ENCODE assay signal across 17 cellular contexts in genomic region chr7:116218747-116219146, GRCh38. TPM values are rescaled to one million over a fixed set of nuclear protein-coding genes. Genes with fewer than 3 reads are reported as not detected.
DNase-seq lines count a peak whose midpoint lies in the region; ATAC-seq and TF ChIP-seq lines count a peak whose summit lies in the region.
"Had no signal": no experiment of that assay in that cellular context is flagged by ENCODE, and none has a peak within 500 bp of the region (broad histone marks: within the 10 kb centered on the region; RNA-seq: fewer than 3 reads in every experiment).

No MANE protein-coding gene starts in this region.

- H3K4me1 ChIP-seq in CD8-positive, alpha-beta memory T cell (ENCODE audit: insufficient read depth, low read length): peaks cover 95% of the 10 kb centered on the region
- H3K4me1 ChIP-seq in RWPE2 (ENCODE audit: insufficient read depth, poor library complexity, severe bottlenecking): peaks cover 67% of the 10 kb centered on the region
- H3K4me1 ChIP-seq: BE2C had no signal

- no peaks in the 10 kb centered on the region for H3K27me3 Mint-ChIP-seq in CD8-positive, alpha-beta memory T cell
- H3K27me3 Mint-ChIP-seq in chondrocyte (ENCODE audit: low read depth) (no peaks in the 10 kb centered on the region), osteocyte (ENCODE audit: unreplicated experiment) (no peaks in the 10 kb centered on the region)

- no peak for ATAC-seq in RWPE2 (ENCODE audit: low read depth)
- ATAC-seq: sciatic nerve had no signal

- POLR2A ChIA-PET in CD8-positive, alpha-beta memory T cell (lab: Charles Lee): interaction anchor here (1.2 kb wide), 1 partner anchor 8 kb away, joined by 6 read pairs; the partner anchor contains the start of gene TES

- H3K9me3 Mint-ChIP-seq in CD8-positive, alpha-beta memory T cell: no peaks in the 10 kb centered on the region
- H3K9me3 Mint-ChIP-seq in chondrocyte (ENCODE audit: low read depth) (no peaks in the 10 kb centered on the region), osteocyte (ENCODE audit: unreplicated experiment) (no peaks in the 10 kb centered on the region)
- H3K9me3 Mint-ChIP-seq: activated T-helper 2 cell treated with anti-CD3 and anti-CD28 coated beads, Interferon-gamma antibody, Interleukin-2, Interleukin-4, amounts not matched to agents 10 μg/mL and 5 μg/mL and 100 μg/mL, durations not matched to agents 14 hours and 24 hours and 36 hours had no signal

- peaks cover 5 to 12% (median 6%) of the 10 kb centered on the region in 3 donors for H3K36me3 Mint-ChIP-seq in CD8-positive, alpha-beta memory T cell
- no peaks in the 10 kb centered on the region for H3K36me3 Mint-ChIP-seq in chondrocyte (ENCODE audit: low read depth)
- peaks cover 5% of the 10 kb centered on the region for H3K36me3 Mint-ChIP-seq in osteocyte (ENCODE audit: unreplicated experiment)

- peak overlapping the region in 6 of 8 donors; percentile 17 to 81 (median 44) for H3K27ac Mint-ChIP-seq in CD8-positive, alpha-beta memory T cell
- H3K27ac Mint-ChIP-seq in chondrocyte (ENCODE audit: unreplicated experiment) (peak overlapping the region; percentile 82), osteocyte (ENCODE audit: unreplicated experiment) (peak overlapping the region; percentile 91)
- H3K27ac Mint-ChIP-seq: activated T-helper 2 cell treated with anti-CD3 and anti-CD28 coated beads, Interferon-gamma antibody, Interleukin-2, Interleukin-4, amounts not matched to agents 10 μg/mL and 5 μg/mL and 100 μg/mL, durations not matched to agents 14 hours and 24 hours and 36 hours had no signal

- H3K36me3 ChIP-seq in CD8-positive, alpha-beta memory T cell (ENCODE audit: insufficient read depth, low read length): no peaks in the 10 kb centered on the region
- peaks cover 36% of the 10 kb centered on the region for H3K36me3 ChIP-seq in RWPE2 (ENCODE audit: low read depth)
- H3K36me3 ChIP-seq: BE2C, SJSA1, thyroid gland had no signal

- no peak for DNase-seq in CD8-positive, alpha-beta memory T cell
- DNase-seq in RWPE2 (ENCODE audit: low spot score) (no peak), chondrocyte (ENCODE audit: low spot score) (no peak), osteocyte (ENCODE audit: extremely low spot score, unreplicated experiment) (no peak), activated gamma-delta T cell (lab: John Stamatoyannopoulos, UW) (no peak), DMS 273 treated with DMSO at 0.1 percent for 48 hours (lab: John Stamatoyannopoulos, UW) (no peak)
- DNase-seq in activated CD8-positive, alpha-beta memory T cell treated with anti-CD3 and anti-CD28 coated beads, Interleukin-2, amount 50 U/mL, for 4 hours: no peak
- no peak for DNase-seq in activated CD4-positive, alpha-beta T cell treated with anti-CD3 and anti-CD28 coated beads, Interleukin-2, amount 50 U/mL, for 1 hour
- DNase-seq: BE2C, kidney, mesendoderm, NCI-H187, NCI-H446, thyroid gland had no signal

- H3K9me3 ChIP-seq in CD8-positive, alpha-beta memory T cell (ENCODE audit: low read length): no peaks in the 10 kb centered on the region
- no peaks in the 10 kb centered on the region for H3K9me3 ChIP-seq in RWPE2 (ENCODE audit: severe bottlenecking)
- H3K9me3 ChIP-seq: BE2C, SJSA1, thyroid gland had no signal

- peaks cover 91 to 98% (median 95%) of the 10 kb centered on the region in 3 donors for H3K4me1 Mint-ChIP-seq in CD8-positive, alpha-beta memory T cell
- H3K4me1 Mint-ChIP-seq in chondrocyte (ENCODE audit: low read depth) (peaks cover 88% of the 10 kb centered on the region), osteocyte (ENCODE audit: unreplicated experiment) (peaks cover 84% of the 10 kb centered on the region)

- H3K4me3 Mint-ChIP-seq in CD8-positive, alpha-beta memory T cell: peak overlapping the region in 6 of 7 donors; percentile 19 to 88 (median 56)
- H3K4me3 Mint-ChIP-seq in chondrocyte (ENCODE audit: unreplicated experiment) (no peak overlapping the region), osteocyte (ENCODE audit: unreplicated experiment) (no peak overlapping the region)

- no peak overlapping the region for H3K4me3 ChIP-seq in CD8-positive, alpha-beta memory T cell (ENCODE audit: low read length)
- H3K4me3 ChIP-seq in RWPE2 (ENCODE audit: severe bottlenecking): no peak overlapping the region
- H3K4me3 ChIP-seq: SJSA1, thyroid gland had no signal

- no peaks in the 10 kb centered on the region for H3K27me3 ChIP-seq in CD8-positive, alpha-beta memory T cell (ENCODE audit: insufficient read depth, low read length, poor library complexity, severe bottlenecking)
- no peaks in the 10 kb centered on the region for H3K27me3 ChIP-seq in RWPE2 (ENCODE audit: insufficient read depth, poor library complexity, severe bottlenecking)
- H3K27me3 ChIP-seq: BE2C, SJSA1, thyroid gland had no signal

- no peak for TF ChIP-seq CTCF in RWPE2 (IDR thresholded peaks at IDR 0.05; ENCODE audit: poor library complexity, severe bottlenecking)
- no peak for TF ChIP-seq CTCF in chondrocyte (IDR thresholded peaks at IDR 0.05)
- no peak for TF ChIP-seq CTCF in osteocyte (IDR thresholded peaks at IDR 0.05)

- CTCF ChIA-PET in CD8-positive, alpha-beta memory T cell (lab: Charles Lee): interaction anchor here (1.7 kb wide), 1 partner anchor 17 kb away, joined by 7 read pairs; no protein-coding TSS in a partner anchor

- H3K27ac ChIP-seq in CD8-positive, alpha-beta memory T cell (ENCODE audit: low read depth, low read length): no peak overlapping the region
- H3K27ac ChIP-seq in RWPE2 (ENCODE audit: poor library complexity, severe bottlenecking): peak overlapping the region; percentile 93

RNA-seq across cellular contexts. Expression of gene TES, which starts 8.4 kb away (rescaled TPM):
- 10 to 100 TPM; 58.4 to 59.0 TPM for total RNA-seq in CD8-positive, alpha-beta memory T cell
- 193 TPM for polyA plus RNA-seq in CD8-positive, alpha-beta memory T cell
- 157 to 261 TPM (median 247 TPM) in 3 replicates for total RNA-seq in chondrocyte
- 228 and 232 TPM in 2 replicates for total RNA-seq in osteocyte

Comparison
In these comparisons a context has a peak if more than half of its experiments do, and no peak if none do; other contexts are left out.
1. H3K4me3 Mint-ChIP-seq: peak in CD8-positive, alpha-beta memory T cell (6 of 7); none in chondrocyte (single experiment) and osteocyte (single experiment).
2. Peak in every context shown above with its lines, with median percentiles within 50 percentile points of each other: H3K27ac Mint-ChIP-seq.